1 cellular context compared by ENCODE assay signal in genomic region chr20:46139243-46139889, GRCh38.
TF ChIP-seq lines count a peak whose summit lies in the region.

No MANE protein-coding gene starts in this region.

TF ChIP-seq in SK-N-SH, 30 proteins besides CTCF, POLR2A, EP300 and RAD21 (continued from another document):
- TF ChIP-seq GABPA (IDR thresholded peaks at IDR 0.05; ENCODE audit: low read depth) (no peak), IRF3 (IDR thresholded peaks at IDR 0.05; ENCODE audit: low read depth, low read length) (no peak), CHD2 (IDR thresholded peaks at IDR 0.05; ENCODE audit: low read length, partially characterized antibody) (peak; percentile 84)
